34 cellular contexts compared by ENCODE assay signal in the genomic region with DNA sequence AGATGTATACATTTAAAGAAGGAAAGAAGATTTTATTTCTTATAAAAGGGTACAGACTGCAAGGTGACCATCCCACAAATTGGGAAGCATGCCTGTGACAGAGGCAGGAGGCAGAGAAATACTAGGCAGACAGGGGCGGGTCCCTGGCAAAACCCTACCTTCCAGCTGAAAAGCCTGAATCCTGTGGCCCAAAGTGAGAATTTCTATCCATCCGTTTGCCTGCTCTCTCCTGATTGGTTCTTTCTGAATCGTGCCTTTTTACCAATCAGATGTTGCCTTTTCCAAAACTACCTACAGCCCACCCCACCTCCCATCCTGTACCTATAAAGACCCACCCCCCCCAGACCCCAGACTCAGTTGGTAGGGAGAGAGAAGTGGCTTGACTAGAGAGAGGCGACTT.
"Had no signal": no experiment of that assay in that cellular context is flagged by ENCODE, and none has a peak within 500 bp of the region (broad histone marks: within the 10 kb centered on the region; RNA-seq: fewer than 3 reads in every experiment).

No MANE protein-coding gene starts in this region.

- H3K27ac Mint-ChIP-seq: activated B cell treated with CpG ODN at 0.5 μM for 24 hours; activated CD8-positive, alpha-beta T cell treated with anti-CD3 and anti-CD28 coated beads for 36 hours; activated naive CD8-positive, alpha-beta T cell; activated T-helper 17 cell treated with anti-CD3 and anti-CD28 coated beads, Interleukin-2, amount 50 U/mL, for 72 hours; dendritic cell treated with granulocyte-macrophage colony-stimulating factor and Interleukin-4, amounts not matched to agents 40 ng/mL and 50 ng/mL, for 4 days; effector memory CD8-positive, alpha-beta T cell; T-helper 1 cell treated with Interleukin-12 subunit alpha and Interleukin-12 subunit beta and Interleukin-4 antibody, amounts not matched to agents 30 μg/mL and 1 μg/mL, for 36 hours; T-helper 2 cell treated with Interferon-gamma antibody and Interleukin-4, amounts not matched to agents 5 μg/mL and 100 μg/mL, for 36 hours had no signal

- FAIRE-seq: astrocyte, bronchial epithelial cell had no signal

- H3K36me3 ChIP-seq: brain microvascular endothelial cell, esophagus muscularis mucosa, gastrocnemius medialis, heart left ventricle had no signal

- ATAC-seq: activated CD4-positive, CD25-positive, alpha-beta regulatory T cell treated with anti-CD3 and anti-CD28 coated beads, Interleukin-2, amount 50 U/mL, for 24 hours; activated CD8-positive, alpha-beta T cell treated with anti-CD3 and anti-CD28 coated beads for 36 hours; activated T-cell treated with anti-CD3 and anti-CD28 coated beads, Interleukin-2, amount 50 U/mL, for 4 hours; activated T-helper 17 cell treated with anti-CD3 and anti-CD28 coated beads, Interleukin-2, amount 50 U/mL, for 72 hours; effector memory CD8-positive, alpha-beta T cell; foreskin keratinocyte; gastrocnemius medialis; heart left ventricle had no signal

- H3K9me3 Mint-ChIP-seq: activated B cell treated with CpG ODN at 0.5 μM for 24 hours; activated CD8-positive, alpha-beta T cell treated with anti-CD3 and anti-CD28 coated beads for 36 hours; activated T-cell treated with anti-CD3 and anti-CD28 coated beads, Interleukin-2, amount 50 U/mL, for 4 hours; activated T-helper 17 cell treated with anti-CD3 and anti-CD28 coated beads, Interleukin-2, amount 50 U/mL, for 72 hours; central memory CD8-positive, alpha-beta T cell; dendritic cell treated with granulocyte-macrophage colony-stimulating factor and Interleukin-4, amounts not matched to agents 40 ng/mL and 50 ng/mL, for 4 days; effector memory CD8-positive, alpha-beta T cell; T-helper 1 cell treated with Interleukin-12 subunit alpha and Interleukin-12 subunit beta and Interleukin-4 antibody, amounts not matched to agents 30 μg/mL and 1 μg/mL, for 36 hours; T-helper 2 cell treated with Interferon-gamma antibody and Interleukin-4, amounts not matched to agents 5 μg/mL and 100 μg/mL, for 36 hours had no signal

- H3K4me3 Mint-ChIP-seq: activated B cell treated with CpG ODN at 0.5 μM for 24 hours; activated CD8-positive, alpha-beta T cell treated with anti-CD3 and anti-CD28 coated beads for 36 hours; activated naive CD8-positive, alpha-beta T cell; activated T-cell treated with anti-CD3 and anti-CD28 coated beads, Interleukin-2, amount 50 U/mL, for 4 hours; activated T-helper 17 cell treated with anti-CD3 and anti-CD28 coated beads, Interleukin-2, amount 50 U/mL, for 72 hours; central memory CD8-positive, alpha-beta T cell; dendritic cell treated with granulocyte-macrophage colony-stimulating factor and Interleukin-4, amounts not matched to agents 40 ng/mL and 50 ng/mL, for 4 days; effector memory CD8-positive, alpha-beta T cell; T-helper 1 cell treated with Interleukin-12 subunit alpha and Interleukin-12 subunit beta and Interleukin-4 antibody, amounts not matched to agents 30 μg/mL and 1 μg/mL, for 36 hours; T-helper 2 cell treated with Interferon-gamma antibody and Interleukin-4, amounts not matched to agents 5 μg/mL and 100 μg/mL, for 36 hours had no signal

- DNase-seq: activated B cell treated with CpG ODN at 0.5 μM for 24 hours; activated CD4-positive, alpha-beta T cell treated with anti-CD3 and anti-CD28 coated beads for 48 hours; activated CD4-positive, alpha-beta T cell treated with anti-CD3 and anti-CD28 coated beads, Interleukin-2, amount 50 U/mL, for 1 hour; activated CD4-positive, alpha-beta T cell treated with anti-CD3 and anti-CD28 coated beads, Interleukin-2, amount 50 U/mL, for 48 hours; activated CD8-positive, alpha-beta memory T cell treated with anti-CD3 and anti-CD28 coated beads for 24 hours; activated CD8-positive, alpha-beta T cell treated with anti-CD3 and anti-CD28 coated beads for 36 hours; activated effector memory CD4-positive, alpha-beta T cell treated with Interleukin-2 at 50 U/mL for 16 hours; activated gamma-delta T cell treated with Interleukin-2 at 50 U/mL for 16 hours; activated naive CD4-positive, alpha-beta T cell treated with anti-CD3 and anti-CD28 coated beads, Interleukin-2, amount 50 U/mL, for 16 hours; activated naive CD4-positive, alpha-beta T cell treated with Interleukin-2 at 50 U/mL for 16 hours; activated T-cell treated with anti-CD3 and anti-CD28 coated beads, Interleukin-2, amount 50 U/mL, for 4 hours; amniotic stem cell; anterior cingulate cortex; brain microvascular endothelial cell; dorsolateral prefrontal cortex; effector memory CD8-positive, alpha-beta T cell; erythroblast; foreskin keratinocyte; gastrocnemius medialis; glutamatergic neuron; heart left ventricle; T1000; WERI-Rb-1 had no signal

- H3K27ac ChIP-seq: brain microvascular endothelial cell, coronary artery, dorsolateral prefrontal cortex, esophagus muscularis mucosa, foreskin keratinocyte, gastrocnemius medialis, heart left ventricle, WERI-Rb-1 had no signal

- H3K27me3 ChIP-seq: brain microvascular endothelial cell, dorsolateral prefrontal cortex, esophagus muscularis mucosa, foreskin keratinocyte, gastrocnemius medialis, heart left ventricle had no signal

- H3K9me3 ChIP-seq: esophagus muscularis mucosa, gastrocnemius medialis, heart left ventricle had no signal

- H3K4me3 ChIP-seq: coronary artery, dorsolateral prefrontal cortex, esophagus muscularis mucosa, gastrocnemius medialis, heart left ventricle had no signal

- H3K36me3 Mint-ChIP-seq: activated naive CD8-positive, alpha-beta T cell had no signal

- H3K27me3 Mint-ChIP-seq: activated B cell treated with CpG ODN at 0.5 μM for 24 hours; activated CD8-positive, alpha-beta T cell treated with anti-CD3 and anti-CD28 coated beads for 36 hours; activated naive CD8-positive, alpha-beta T cell; activated T-helper 17 cell treated with anti-CD3 and anti-CD28 coated beads, Interleukin-2, amount 50 U/mL, for 72 hours; central memory CD8-positive, alpha-beta T cell; dendritic cell treated with granulocyte-macrophage colony-stimulating factor and Interleukin-4, amounts not matched to agents 40 ng/mL and 50 ng/mL, for 4 days; effector memory CD8-positive, alpha-beta T cell had no signal
